ENCODE assay signal across 8 cellular contexts in genomic region chr7:4712371-4713182, GRCh38. TPM values are rescaled to one million over a fixed set of nuclear protein-coding genes. Genes with fewer than 3 reads are reported as not detected.
DNase-seq lines count a peak whose midpoint lies in the region; ATAC-seq, FAIRE-seq and TF ChIP-seq lines count a peak whose summit lies in the region.

No MANE protein-coding gene starts in this region.

- WGBS in heart right ventricle, 2 donors: 78 to 79% methylated on average over 22 of the region's 22 CpGs
- 55 to 57% methylated on average over 22 of the region's 22 CpGs for WGBS in lung, 2 donors
- no CpG with 5 or more reads among the region's 22 CpGs for WGBS in mesendoderm (ENCODE audit: extremely low coverage, insufficient coverage, low lambda C conversion rate)

- no peak overlapping the region for H2BK5ac ChIP-seq in mesendoderm (ENCODE audit: low read length)

- H4K8ac ChIP-seq in mesendoderm (ENCODE audit: low read depth, low read length): no peak overlapping the region

- H3K27ac ChIP-seq in heart right ventricle (peak overlapping the region in 8 of 10 donors; percentile 11 to 45 (median 36)), lung (ENCODE audit: low read depth in 1 of 2, low read length in 1 of 2) (peak overlapping the region; percentile 41 to 69), A673 (ENCODE audit: low read depth, low read length, poor library complexity, severe bottlenecking) (no peak overlapping the region), mesendoderm (ENCODE audit: low read depth, low read length) (no peak overlapping the region)

- DNase-seq in heart right ventricle: no peak
- DNase-seq in Right ventricle myocardium superior: no peak
- peak; percentile 16 for DNase-seq in RCC 7860 (ENCODE audit: low spot score)
- no peak for DNase-seq in lung (ENCODE audit: low spot score)
- DNase-seq in A673 (ENCODE audit: low spot score): no peak
- no peak for DNase-seq in mesendoderm

- H3K4ac ChIP-seq in mesendoderm (ENCODE audit: low read depth, low read length): no peak overlapping the region

- no peak overlapping the region for H3K56ac ChIP-seq in mesendoderm (ENCODE audit: low read length)

- POLR2A ChIA-PET in A673 (lab: Charles Lee; ENCODE audit: low non-redundant PET): no interaction called here

- no peak overlapping the region for H4K5ac ChIP-seq in mesendoderm (ENCODE audit: low read length)

- H3K9ac ChIP-seq in mesendoderm (ENCODE audit: low read length): no peak overlapping the region

- no peak overlapping the region for H3K18ac ChIP-seq in mesendoderm (ENCODE audit: low read length)

- H2BK15ac ChIP-seq in mesendoderm (replicated peaks; ENCODE audit: low read depth): no peak overlapping the region

- no TSS peak for BruUV-seq in A673 (replicated peaks; lab: Mats Ljungman, UMichigan)

- H3K36me3 ChIP-seq in heart right ventricle (peaks cover 0 to 9% (median 0%) of the 10 kb centered on the region in 9 donors), lung (ENCODE audit: control insufficient read depth in 2 of 2, insufficient read depth in 2 of 2, low read length in 2 of 2) (no peaks in the 10 kb centered on the region), A673 (ENCODE audit: insufficient read depth, low read length, poor library complexity, severe bottlenecking) (no peaks in the 10 kb centered on the region), mesendoderm (ENCODE audit: control insufficient read depth, insufficient read depth, low read length) (no peaks in the 10 kb centered on the region)

- ATAC-seq in heart right ventricle: peak in 5 of 8 donors; percentile 14 to 42 (median 33)
- ATAC-seq in Right ventricle myocardium superior (ENCODE audit: poor library complexity): no peak
- peak; percentile 56 for ATAC-seq in HG03439 (IDR thresholded peaks at IDR 0.05; ENCODE audit: unreplicated experiment)
- peak; percentile 60 for ATAC-seq in lung (ENCODE audit: insufficient read depth, low FRiP score)
- no peak for ATAC-seq in HG03159 (IDR thresholded peaks at IDR 0.05; ENCODE audit: unreplicated experiment)

- H3K9me3 ChIP-seq in heart right ventricle: no peaks in the 10 kb centered on the region
- H3K9me3 ChIP-seq in lung (ENCODE audit: control insufficient read depth in 2 of 2, insufficient read depth in 1 of 2, low read length in 1 of 2): no peaks in the 10 kb centered on the region
- no peaks in the 10 kb centered on the region for H3K9me3 ChIP-seq in A673 (ENCODE audit: low read depth, low read length, poor library complexity, severe bottlenecking)

- intact Hi-C loops in heart right ventricle (cut with DNase I) (no loop called here), Right ventricle myocardium superior (cut with DNase I) (no loop called here), A673 (cut with micrococcal nuclease; ENCODE audit: unreplicated experiment) (no loop called here)

- H2AK5ac ChIP-seq in mesendoderm (ENCODE audit: low read length): no peak overlapping the region

- H3K4me2 ChIP-seq in mesendoderm (ENCODE audit: low read length): no peak overlapping the region

- H2BK120ac ChIP-seq in mesendoderm (ENCODE audit: low read depth, low read length): no peak overlapping the region

- H3K4me1 ChIP-seq in heart right ventricle (peaks cover 16 to 79% (median 55%) of the 10 kb centered on the region in 9 donors), lung (ENCODE audit: control insufficient read depth in 2 of 2, insufficient read depth in 2 of 2, low read length in 2 of 2) (peaks cover 0 to 49% of the 10 kb centered on the region in 2 donors), A673 (ENCODE audit: insufficient read depth, low read length, poor library complexity, severe bottlenecking) (peaks cover 45% of the 10 kb centered on the region), mesendoderm (ENCODE audit: control insufficient read depth, low read depth, low read length) (peaks cover 4% of the 10 kb centered on the region)

- FAIRE-seq in RCC 7860 (lab: Jason Lieb, UNC): no peak

- TF ChIP-seq CTCF in heart right ventricle (IDR thresholded peaks at IDR 0.05) (no peak), lung (IDR thresholded peaks at IDR 0.05; ENCODE audit: control extremely low read depth, extremely low read depth) (no peak), A673 (conservative IDR thresholded peaks at IDR 0.05; ENCODE audit: low read depth, low read length) (no peak)

- H3K27me3 ChIP-seq in heart right ventricle (no peaks in the 10 kb centered on the region), lung (ENCODE audit: control insufficient read depth, insufficient read depth) (no peaks in the 10 kb centered on the region), A673 (replicated peaks; ENCODE audit: insufficient read depth, low read depth, low read length, poor library complexity) (no peaks in the 10 kb centered on the region), mesendoderm (ENCODE audit: insufficient read depth, low read length, poor library complexity) (no peaks in the 10 kb centered on the region)

- H3K79me2 ChIP-seq in mesendoderm (ENCODE audit: control insufficient read depth, insufficient read depth, low read length): peaks cover 4% of the 10 kb centered on the region

- H3K79me1 ChIP-seq in mesendoderm (ENCODE audit: low read length): peaks cover 33% of the 10 kb centered on the region

- CTCF ChIA-PET in A673 (lab: Charles Lee): interaction anchor here (1.5 kb wide), 1 partner anchor 53 kb away, joined by 3 read pairs; no protein-coding TSS in a partner anchor

- peak overlapping the region in 1 of 10 donors; percentile 3 for H3K4me3 ChIP-seq in heart right ventricle
- H3K4me3 ChIP-seq in lung: no peak overlapping the region
- no peak overlapping the region for H3K4me3 ChIP-seq in A673 (ENCODE audit: low read depth, low read length, poor library complexity, severe bottlenecking)
- no peak overlapping the region for H3K4me3 ChIP-seq in mesendoderm (ENCODE audit: low read length)

- no peak overlapping the region for H3K23ac ChIP-seq in mesendoderm (ENCODE audit: low read length)

RNA-seq across cellular contexts. Expression of gene FOXK1, which starts 30.5 kb away (rescaled TPM):
- 10 to 100 TPM; 17.6 to 30.6 (median 25.4) TPM for total RNA-seq in heart right ventricle
- polyA plus RNA-seq in heart right ventricle: 1 to 10 TPM; 3.6 to 9.8 TPM
- 16.8 TPM for total RNA-seq in Right ventricle myocardium superior
- 10 to 100 TPM; 19.3 to 36.2 TPM for total RNA-seq in lung
- 1 to 10 TPM; 6.4 to 9.3 TPM for polyA plus RNA-seq in lung
- 43.8 and 46.2 TPM in 2 replicates for total RNA-seq in A673 (2021)
- 4.5 TPM for polyA plus RNA-seq in mesendoderm (2013, experiment 1 of 2)
- polyA plus RNA-seq in mesendoderm (2013, experiment 2 of 2): 4.1 TPM

Comparison
In these comparisons a context has a peak if more than half of its experiments do, and no peak if none do; other contexts are left out.
1. ATAC-seq: peak in heart right ventricle (5 of 8), HG03439 (single experiment) and lung (single experiment); none in Right ventricle myocardium superior (single experiment) and HG03159 (single experiment).
2. H3K27ac ChIP-seq: peak in heart right ventricle (8 of 10) and lung (2 of 2); none in A673 (single experiment) and mesendoderm (single experiment).